In genomic region chr2:232997749-232998665, GRCh38 we compare ENCODE assay signal across 19 cellular contexts. TPM values are rescaled to one million over a fixed set of nuclear protein-coding genes. Genes with fewer than 3 reads are reported as not detected.
A peak's percentile ranks its signal among the peaks of the same experiment; 100 is the strongest.
DNase-seq lines count a peak whose midpoint lies in the region; ATAC-seq and TF ChIP-seq lines count a peak whose summit lies in the region.
"Had no signal": no experiment of that assay in that cellular context is flagged by ENCODE, and none has a peak within 500 bp of the region (broad histone marks: within the 10 kb centered on the region; RNA-seq: fewer than 3 reads in every experiment).

No MANE protein-coding gene starts in this region.

- no peak for TF ChIP-seq POLR2A in right lobe of liver (IDR thresholded peaks at IDR 0.05)
- TF ChIP-seq POLR2A in sigmoid colon (IDR thresholded peaks at IDR 0.05): no peak

- no peak for TF ChIP-seq EP300 in sigmoid colon (IDR thresholded peaks at IDR 0.05)

- H3K4me1 ChIP-seq in right lobe of liver: no peaks in the 10 kb centered on the region
- H3K4me1 ChIP-seq in sigmoid colon: no peaks in the 10 kb centered on the region

- H3K27me3 ChIP-seq in right lobe of liver (no peaks in the 10 kb centered on the region), sigmoid colon (no peaks in the 10 kb centered on the region)
- H3K27me3 ChIP-seq: BLaER1 treated with 17β-estradiol and CSF1 and Interleukin-3, amounts not matched to agents 10 nM and 100 nM had no signal

- ATAC-seq in stimulated activated naive CD8-positive, alpha-beta T cell treated with anti-CD3 and anti-CD28 coated beads, Interleukin-15, Interleukin-2, amounts not matched to agents 100 U/mL and 50 U/mL, for 24 hours: peak; percentile 14
- ATAC-seq in stimulated activated naive CD8-positive, alpha-beta T cell treated with anti-CD3 and anti-CD28 coated beads, Interleukin-15, amount 100 ng/mL, for 72 hours: no peak
- ATAC-seq in right lobe of liver (peak in 2 of 4 donors; percentile 23 to 32), HG02678 (IDR thresholded peaks at IDR 0.05; ENCODE audit: unreplicated experiment) (no peak), GM21576 (IDR thresholded peaks at IDR 0.05; ENCODE audit: unreplicated experiment) (no peak)

- H3K4me1 Mint-ChIP-seq in stimulated activated naive CD8-positive, alpha-beta T cell treated with anti-CD3 and anti-CD28 coated beads, Interleukin-15, amount 100 ng/mL, for 72 hours: no peaks in the 10 kb centered on the region
- H3K4me1 Mint-ChIP-seq: CD8-positive, alpha-beta memory T cell; GM23338 had no signal

- intact Hi-C loops in right lobe of liver (cut with DNase I) (no loop called here), sigmoid colon (cut with DNase I) (no loop called here)

- no peak for DNase-seq in stimulated activated naive CD8-positive, alpha-beta T cell treated with anti-CD3 and anti-CD28 coated beads, Interleukin-15, Interleukin-2, amounts not matched to agents 100 U/mL and 50 U/mL, for 24 hours
- no peak for DNase-seq in stimulated activated naive CD8-positive, alpha-beta T cell treated with anti-CD3 and anti-CD28 coated beads, Interleukin-15, amount 100 ng/mL, for 72 hours
- DNase-seq in right lobe of liver (peak in 2 of 3 donors; percentile 31 to 39), sigmoid colon (peak; percentile 52), EL (no peak)
- DNase-seq: CD8-positive, alpha-beta memory T cell; DND-41; GDM1; NCI-H1092 treated with DMSO at 0.1 percent for 48 hours; NCI-H1694; NCI-H510A treated with DMSO at 0.1 percent for 48 hours; NCI-H82 had no signal

- H3K4me3 ChIP-seq in right lobe of liver (no peak overlapping the region), sigmoid colon (no peak overlapping the region)
- H3K4me3 ChIP-seq: BLaER1 treated with 17β-estradiol and CSF1 and Interleukin-3, amounts not matched to agents 10 nM and 100 nM; GM12878; GM23338; PC-9 had no signal

- H3K9me3 ChIP-seq in right lobe of liver (no peaks in the 10 kb centered on the region), sigmoid colon (no peaks in the 10 kb centered on the region)

- no peak overlapping the region for H3K4me3 Mint-ChIP-seq in stimulated activated naive CD8-positive, alpha-beta T cell treated with anti-CD3 and anti-CD28 coated beads, Interleukin-15, amount 100 ng/mL, for 72 hours
- H3K4me3 Mint-ChIP-seq: GM23338 had no signal

- H3K36me3 ChIP-seq in right lobe of liver (no peaks in the 10 kb centered on the region), sigmoid colon (no peaks in the 10 kb centered on the region)
- H3K36me3 ChIP-seq: BLaER1 treated with 17β-estradiol and CSF1 and Interleukin-3, amounts not matched to agents 10 nM and 100 nM had no signal

- H3K27me3 Mint-ChIP-seq in stimulated activated naive CD8-positive, alpha-beta T cell treated with anti-CD3 and anti-CD28 coated beads, Interleukin-15, amount 100 ng/mL, for 72 hours: no peaks in the 10 kb centered on the region

- H3K9me3 Mint-ChIP-seq in stimulated activated naive CD8-positive, alpha-beta T cell treated with anti-CD3 and anti-CD28 coated beads, Interleukin-15, amount 100 ng/mL, for 72 hours: no peaks in the 10 kb centered on the region
- H3K9me3 Mint-ChIP-seq: CD8-positive, alpha-beta memory T cell; GM23338 had no signal

- H3K27ac ChIP-seq in right lobe of liver (no peak overlapping the region), sigmoid colon (no peak overlapping the region)
- H3K27ac ChIP-seq: BLaER1 treated with 17β-estradiol and CSF1 and Interleukin-3, amounts not matched to agents 10 nM and 100 nM; PC-9 had no signal

- H3K27ac Mint-ChIP-seq in stimulated activated naive CD8-positive, alpha-beta T cell treated with anti-CD3 and anti-CD28 coated beads, Interleukin-15, amount 100 ng/mL, for 72 hours: no peak overlapping the region
- H3K27ac Mint-ChIP-seq: GM23338 had no signal

- 63% methylated on average over 2 of the region's 18 CpGs for WGBS in right lobe of liver (ENCODE audit: insufficient coverage, low coverage, low lambda C conversion rate, missing lambda C conversion rate)
- 90 to 93% methylated on average over 18 of the region's 18 CpGs for WGBS in sigmoid colon, 2 donors

- TF ChIP-seq CTCF in right lobe of liver (IDR thresholded peaks at IDR 0.05): no peak
- no peak for TF ChIP-seq CTCF in sigmoid colon (IDR thresholded peaks at IDR 0.05)

RNA-seq across cellular contexts. Expression of gene NGEF, which starts 15.0 kb away (rescaled TPM):
- total RNA-seq in right lobe of liver: 10 to 100 TPM; 16.4 to 20.9 (median 20.2) TPM
- total RNA-seq in sigmoid colon: under 1 TPM in 2 of 4 donors, not detected in 2; 0.28 to 0.36 TPM
- polyA plus RNA-seq in sigmoid colon: 10 to 100 TPM; 10.8 to 13.9 (median 13.6) TPM
- total RNA-seq: GM12878 had no signal
- polyA plus RNA-seq: CD8-positive, alpha-beta memory T cell had no signal

RNA-seq across cellular contexts. Expression of gene NEU2, which starts 34.5 kb away (rescaled TPM):
- total RNA-seq in right lobe of liver (not detected), sigmoid colon (not detected)
- not detected for polyA plus RNA-seq in sigmoid colon
- total RNA-seq: CD8-positive, alpha-beta memory T cell; GM12878; GM23338; MCF 10A; PC-9 had no signal
- polyA plus RNA-seq: CD8-positive, alpha-beta memory T cell; GM12878; GM23338 had no signal

Comparison
In these comparisons a context has a peak if more than half of its experiments do, and no peak if none do; other contexts are left out.
1. DNase-seq: peak in right lobe of liver (2 of 3) and sigmoid colon (single experiment); none in stimulated activated naive CD8-positive, alpha-beta T cell treated with anti-CD3 and anti-CD28 coated beads, Interleukin-15, Interleukin-2, amounts not matched to agents 100 U/mL and 50 U/mL, for 24 hours (single experiment), stimulated activated naive CD8-positive, alpha-beta T cell treated with anti-CD3 and anti-CD28 coated beads, Interleukin-15, amount 100 ng/mL, for 72 hours (0 of 2) and EL (single experiment).
2. RNA of gene NGEF, which starts 15.0 kb away (total RNA-seq): 16.4 to 20.9 TPM in right lobe of liver; 0.28 to 0.36 TPM in sigmoid colon; every median in the first group is over 10 times any median in the second.